9 cellular contexts compared by ENCODE assay signal in genomic region chr3:16378920-16379319, GRCh38.
A peak's percentile ranks its signal among the peaks of the same experiment; 100 is the strongest.
DNase-seq lines count a peak whose midpoint lies in the region; ATAC-seq and TF ChIP-seq lines count a peak whose summit lies in the region.
"Had no signal": no experiment of that assay in that cellular context is flagged by ENCODE, and none has a peak within 500 bp of the region (broad histone marks: within the 10 kb centered on the region; RNA-seq: fewer than 3 reads in every experiment).

No MANE protein-coding gene starts in this region.

- intact Hi-C loops in psoas muscle (cut with DNase I): no loop called here

- H3K27me3 ChIP-seq in psoas muscle (ENCODE audit: insufficient read depth in 3 of 3, low read length in 2 of 3): no peaks in the 10 kb centered on the region

- 66 to 80% (median 68%) methylated on average over 3 of the region's 3 CpGs for WGBS in psoas muscle, 3 donors

- TF ChIP-seq CTCF in psoas muscle (IDR thresholded peaks at IDR 0.05): no peak

- H3K4me1 ChIP-seq in psoas muscle: peaks cover 24% of the 10 kb centered on the region

- no peak overlapping the region for H3K4me3 Mint-ChIP-seq in activated T-cell treated with anti-CD3 and anti-CD28 coated beads, Interleukin-2, amount 50 U/mL, for 4 hours
- H3K4me3 Mint-ChIP-seq in T-helper 17 cell: no peak overlapping the region
- peak overlapping the region; percentile 41 for H3K4me3 Mint-ChIP-seq in stimulated activated effector memory CD8-positive, alpha-beta T cell treated with anti-CD3 and anti-CD28 coated beads, Interleukin-12 subunit alpha, Interleukin-12 subunit beta, amount 100 ng/mL, for 72 hours

- ATAC-seq in activated T-cell treated with anti-CD3 and anti-CD28 coated beads, Interleukin-2, amount 50 U/mL, for 4 hours: peak; percentile 73 to 76
- ATAC-seq in HG02763 (IDR thresholded peaks at IDR 0.05; ENCODE audit: unreplicated experiment): peak; percentile 47
- ATAC-seq in T-helper 17 cell: peak; percentile 52
- peak; percentile 97 for ATAC-seq in stimulated activated effector memory CD8-positive, alpha-beta T cell treated with anti-CD3 and anti-CD28 coated beads, Interleukin-12 subunit alpha, Interleukin-12 subunit beta, amount 100 ng/mL, for 72 hours
- ATAC-seq in psoas muscle: no peak

- peak overlapping the region; percentile 86 for H3K27ac Mint-ChIP-seq in T-helper 17 cell
- H3K27ac Mint-ChIP-seq in stimulated activated effector memory CD8-positive, alpha-beta T cell treated with anti-CD3 and anti-CD28 coated beads, Interleukin-12 subunit alpha, Interleukin-12 subunit beta, amount 100 ng/mL, for 72 hours: peak overlapping the region; percentile 92

- no peak overlapping the region for H3K27ac ChIP-seq in psoas muscle

- peaks cover 55% of the 10 kb centered on the region for H3K36me3 Mint-ChIP-seq in activated T-cell treated with anti-CD3 and anti-CD28 coated beads, Interleukin-2, amount 50 U/mL, for 4 hours (ENCODE audit: insufficient read depth)
- H3K36me3 Mint-ChIP-seq in T-helper 17 cell (ENCODE audit: low read depth): peaks cover 4% of the 10 kb centered on the region
- peaks cover 74% of the 10 kb centered on the region for H3K36me3 Mint-ChIP-seq in stimulated activated effector memory CD8-positive, alpha-beta T cell treated with anti-CD3 and anti-CD28 coated beads, Interleukin-12 subunit alpha, Interleukin-12 subunit beta, amount 100 ng/mL, for 72 hours

- H3K36me3 ChIP-seq in psoas muscle (ENCODE audit: insufficient read depth in 1 of 2, low read depth in 1 of 2): no peaks in the 10 kb centered on the region

- no peak overlapping the region for H3K4me3 ChIP-seq in psoas muscle

- peaks cover 86% of the 10 kb centered on the region for H3K4me1 Mint-ChIP-seq in activated T-cell treated with anti-CD3 and anti-CD28 coated beads, Interleukin-2, amount 50 U/mL, for 4 hours (ENCODE audit: low read depth)
- peaks cover 43% of the 10 kb centered on the region for H3K4me1 Mint-ChIP-seq in T-helper 17 cell
- peaks cover 79% of the 10 kb centered on the region for H3K4me1 Mint-ChIP-seq in stimulated activated effector memory CD8-positive, alpha-beta T cell treated with anti-CD3 and anti-CD28 coated beads, Interleukin-12 subunit alpha, Interleukin-12 subunit beta, amount 100 ng/mL, for 72 hours

- no peaks in the 10 kb centered on the region for H3K9me3 Mint-ChIP-seq in activated T-cell treated with anti-CD3 and anti-CD28 coated beads, Interleukin-2, amount 50 U/mL, for 4 hours
- H3K9me3 Mint-ChIP-seq in stimulated activated effector memory CD8-positive, alpha-beta T cell treated with anti-CD3 and anti-CD28 coated beads, Interleukin-12 subunit alpha, Interleukin-12 subunit beta, amount 100 ng/mL, for 72 hours: peaks cover 3% of the 10 kb centered on the region

- no peaks in the 10 kb centered on the region for H3K27me3 Mint-ChIP-seq in activated T-cell treated with anti-CD3 and anti-CD28 coated beads, Interleukin-2, amount 50 U/mL, for 4 hours (ENCODE audit: low read depth)
- H3K27me3 Mint-ChIP-seq in T-helper 17 cell: no peaks in the 10 kb centered on the region

- DNase-seq in activated T-cell treated with anti-CD3 and anti-CD28 coated beads, Interleukin-2, amount 50 U/mL, for 4 hours: no peak
- no peak for DNase-seq in activated T-cell treated with anti-CD3 and anti-CD28 coated beads, Interleukin-2, amount 50 U/mL, for 1 hour
- DNase-seq in T-helper 17 cell: no peak
- peak in 1 of 2 donors; percentile 67 for DNase-seq in stimulated activated effector memory CD8-positive, alpha-beta T cell treated with anti-CD3 and anti-CD28 coated beads, Interleukin-12 subunit alpha, Interleukin-12 subunit beta, amount 100 ng/mL, for 72 hours (ENCODE audit: low spot score in 2 of 2)
- DNase-seq in ecto neural progenitor cell (ENCODE audit: low spot score): no peak
- no peak for DNase-seq in psoas muscle
- DNase-seq in medulla oblongata (ENCODE audit: extremely low spot score): no peak
- DNase-seq: C1 segment of cervical spinal cord had no signal

- H3K9me3 ChIP-seq in T-helper 17 cell (ENCODE audit: control insufficient read depth, low read length, poor library complexity, severe bottlenecking) (peaks cover 2% of the 10 kb centered on the region), psoas muscle (no peaks in the 10 kb centered on the region)

Comparison
In these comparisons a context has a peak if more than half of its experiments do, and no peak if none do; other contexts are left out.
1. ATAC-seq: peak in activated T-cell treated with anti-CD3 and anti-CD28 coated beads, Interleukin-2, amount 50 U/mL, for 4 hours (2 of 2), HG02763 (single experiment), T-helper 17 cell (single experiment) and stimulated activated effector memory CD8-positive, alpha-beta T cell treated with anti-CD3 and anti-CD28 coated beads, Interleukin-12 subunit alpha, Interleukin-12 subunit beta, amount 100 ng/mL, for 72 hours (single experiment); none in psoas muscle (0 of 4).